ENCODE assay signal across 8 cellular contexts in the genomic region with DNA sequence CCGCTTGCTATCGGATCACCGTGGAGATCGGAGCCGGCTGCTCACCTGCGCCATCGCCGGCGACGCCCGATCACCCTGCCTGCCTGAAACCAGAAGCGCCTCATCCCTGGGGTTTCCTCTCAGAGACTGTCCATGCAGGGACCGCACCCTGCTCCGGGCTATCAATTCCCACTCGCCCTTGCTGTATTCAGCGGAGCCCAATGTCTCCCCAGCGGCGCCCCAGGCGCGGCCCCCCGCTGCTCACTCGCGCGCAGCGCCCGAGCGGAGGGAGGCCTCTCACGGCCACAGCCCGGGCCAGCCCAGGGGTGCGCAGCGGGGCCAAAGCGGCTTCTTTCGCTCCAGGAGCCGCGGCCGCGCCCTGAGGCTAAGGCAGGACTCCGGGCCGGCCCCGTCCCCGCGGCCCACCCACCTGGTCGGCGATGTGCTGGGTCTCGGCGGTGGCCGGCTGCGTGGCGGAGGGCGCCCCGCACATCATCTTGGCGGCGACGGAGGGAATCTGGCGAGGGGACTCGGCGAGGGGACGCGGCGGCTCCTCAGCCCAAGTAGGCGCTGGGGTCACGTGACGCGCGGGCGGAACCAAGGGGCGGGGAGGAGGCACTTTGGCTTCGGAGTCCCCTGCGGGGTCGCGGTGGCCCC. TPM values are rescaled to one million over a fixed set of nuclear protein-coding genes. Genes with fewer than 3 reads are reported as not detected.
DNase-seq lines count a peak whose midpoint lies in the region; ATAC-seq lines count a peak whose summit lies in the region.

TSS of gene CSTB (minus strand) at position 514 of the 636 bp plus-strand sequence. CDS start at position 475, 39 bp downstream.

- H3K27ac ChIP-seq in cingulate gyrus (ENCODE audit: low read depth, low read length) = peak within 1 kb of the TSS; percentile 83

- DNase-seq in DMS 273 (lab: John Stamatoyannopoulos, UW; ENCODE audit: unreplicated experiment) = peak; percentile 82
- no peak for DNase-seq in DMS 273 treated with DMSO at 0.1 percent for 48 hours (lab: John Stamatoyannopoulos, UW)
- peak; percentile 61 for DNase-seq in NCI-H2171 treated with DMSO at 0.1 percent for 48 hours (lab: John Stamatoyannopoulos, UW)
- peak; percentile 84 to 86 for DNase-seq in activated CD4-positive, alpha-beta T cell treated with anti-CD3 and anti-CD28 coated beads for 4 hours
- peak; percentile 80 to 91 for DNase-seq in left colon
- peak; percentile 74 for DNase-seq in stimulated activated CD4-positive, alpha-beta T cell treated with anti-CD3 and anti-CD28 coated beads, Interleukin-1b, Interleukin-23, amount 100 ng/mL, for 48 hours

- ATAC-seq in HG02852 (IDR thresholded peaks at IDR 0.05; ENCODE audit: unreplicated experiment) (peak; percentile 56), left colon (peak; percentile 69)

- intact Hi-C loops in left colon (cut with DNase I, micrococcal nuclease) = no loop called here

RNA-seq across cellular contexts. Expression of gene CSTB, which starts in this region (rescaled TPM):
- 10 to 100 TPM; 69.1 to 74.4 TPM for total RNA-seq in left colon
